18 cellular contexts compared by ENCODE assay signal in the genomic region with DNA sequence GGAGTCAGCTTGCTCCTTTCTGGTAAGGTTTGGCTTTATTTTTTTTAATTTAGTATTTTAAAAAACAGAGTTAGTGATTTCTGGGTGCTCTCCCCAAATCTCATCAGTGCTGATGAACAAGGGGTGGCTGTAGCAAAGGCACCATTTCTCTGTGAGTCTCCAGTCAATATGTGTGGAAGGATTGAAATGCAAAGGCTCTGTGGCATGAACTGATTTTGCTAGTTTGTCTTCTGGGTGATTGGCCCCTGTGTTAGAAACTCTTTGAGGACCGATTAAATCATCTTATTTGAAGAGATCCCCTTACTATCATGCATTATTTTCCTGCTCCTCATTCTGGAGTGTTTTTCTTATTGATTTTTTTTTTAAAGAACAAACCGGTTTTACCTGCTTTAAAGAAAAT. TPM values are rescaled to one million over a fixed set of nuclear protein-coding genes. Genes with fewer than 3 reads are reported as not detected.
DNase-seq lines count a peak whose midpoint lies in the region; ATAC-seq and TF ChIP-seq lines count a peak whose summit lies in the region.
"Had no signal": no experiment of that assay in that cellular context is flagged by ENCODE, and none has a peak within 500 bp of the region (broad histone marks: within the 10 kb centered on the region; RNA-seq: fewer than 3 reads in every experiment).

No MANE protein-coding gene starts in this region.

- no peak for TF ChIP-seq CTCF in lower lobe of right lung (IDR thresholded peaks at IDR 0.05)
- no peak for TF ChIP-seq CTCF in tibial artery (IDR thresholded peaks at IDR 0.05)
- TF ChIP-seq CTCF in ovary (IDR thresholded peaks at IDR 0.05), result no peak

- H3K4me1 ChIP-seq in ectodermal cell (ENCODE audit: control insufficient read depth, insufficient read depth, low read length), result peaks cover 4% of the 10 kb centered on the region
- peaks cover 8% of the 10 kb centered on the region for H3K4me1 ChIP-seq in lower lobe of right lung
- H3K4me1 ChIP-seq in tibial artery, result peaks cover 0 to 6% (median 2%) of the 10 kb centered on the region in 4 donors
- no peaks in the 10 kb centered on the region for H3K4me1 ChIP-seq in CD4-positive, alpha-beta memory T cell (ENCODE audit: insufficient read depth, low read length)
- peaks cover 1% of the 10 kb centered on the region for H3K4me1 ChIP-seq in ovary (ENCODE audit: insufficient read depth)
- H3K4me1 ChIP-seq: A549, Peyer's patch had no signal

- no peaks in the 10 kb centered on the region for H3K9me3 Mint-ChIP-seq in CD4-positive, alpha-beta memory T cell
- H3K9me3 Mint-ChIP-seq: activated naive CD4-positive, alpha-beta T cell treated with anti-CD3 and anti-CD28 coated beads, Interleukin-2, amount 50 U/mL, for 24 hours; dendritic cell treated with granulocyte-macrophage colony-stimulating factor and Interleukin-4, amounts not matched to agents 40 ng/mL and 50 ng/mL, for 4 days had no signal

- no peak for TF ChIP-seq EP300 in ovary (IDR thresholded peaks at IDR 0.05)

- no peak for ATAC-seq in lower lobe of right lung
- no peak for ATAC-seq in HG03095 (IDR thresholded peaks at IDR 0.05; ENCODE audit: unreplicated experiment)
- ATAC-seq: A549, mucosa of descending colon had no signal

- POLR2A ChIA-PET in CD4-positive, alpha-beta memory T cell (lab: Charles Lee; ENCODE audit: partially characterized antibody), result no interaction called here

- DNase-seq in NCI-H510A treated with DMSO at 0.1 percent for 48 hours (lab: John Stamatoyannopoulos, UW) (peak; percentile 2), NCI-H510A (lab: John Stamatoyannopoulos, UW) (no peak), lower lobe of right lung (no peak), tibial artery (no peak), ovary (no peak)
- DNase-seq in CD4-positive, alpha-beta memory T cell, result no peak
- DNase-seq: activated CD8-positive, alpha-beta memory T cell treated with anti-CD3 and anti-CD28 coated beads for 24 hours; head of caudate nucleus; MM.1S; mucosa of descending colon; NCI-H2227 treated with DMSO at 0.1 percent for 48 hours; Peyer's patch had no signal

- intact Hi-C loops in lower lobe of right lung (cut with DNase I), result no loop called here
- intact Hi-C loops in tibial artery (cut with DNase I; ENCODE audit: low total_unique reads), result no loop called here
- intact Hi-C loops in CD4-positive, alpha-beta memory T cell (cut with micrococcal nuclease), result no loop called here
- intact Hi-C loops in ovary (cut with DNase I), result no loop called here

- H3K4me3 ChIP-seq in ectodermal cell (ENCODE audit: insufficient read depth, low read depth, low read length), result peak overlapping the region; percentile 45
- peak overlapping the region; percentile 48 for H3K4me3 ChIP-seq in lower lobe of right lung
- H3K4me3 ChIP-seq in tibial artery, result peak overlapping the region; percentile 28 to 34
- H3K4me3 ChIP-seq in CD4-positive, alpha-beta memory T cell (ENCODE audit: low read length in 2 of 2), result no peak overlapping the region
- H3K4me3 ChIP-seq in ovary, result no peak overlapping the region
- H3K4me3 ChIP-seq: A549, mucosa of descending colon had no signal

- 67 to 73% methylated on average over 2 of the region's 2 CpGs for WGBS in ectodermal cell, 2 experiments
- WGBS in ovary, 3 donors, result 41 to 59% (median 49%) methylated on average over 2 of the region's 2 CpGs

- no peaks in the 10 kb centered on the region for H3K36me3 Mint-ChIP-seq in CD4-positive, alpha-beta memory T cell
- H3K36me3 Mint-ChIP-seq: activated naive CD4-positive, alpha-beta T cell treated with anti-CD3 and anti-CD28 coated beads, Interleukin-2, amount 50 U/mL, for 24 hours had no signal

- no peaks in the 10 kb centered on the region for H3K27me3 ChIP-seq in ectodermal cell (ENCODE audit: control insufficient read depth, insufficient read depth, low read length, poor library complexity, severe bottlenecking)
- H3K27me3 ChIP-seq in lower lobe of right lung (ENCODE audit: low read depth), result no peaks in the 10 kb centered on the region
- H3K27me3 ChIP-seq in tibial artery, result no peaks in the 10 kb centered on the region
- H3K27me3 ChIP-seq in CD4-positive, alpha-beta memory T cell (ENCODE audit: insufficient read depth, low read length), result no peaks in the 10 kb centered on the region
- no peaks in the 10 kb centered on the region for H3K27me3 ChIP-seq in ovary
- H3K27me3 ChIP-seq: Peyer's patch had no signal

- no peak overlapping the region for H3K27ac Mint-ChIP-seq in CD4-positive, alpha-beta memory T cell
- H3K27ac Mint-ChIP-seq: activated naive CD4-positive, alpha-beta T cell treated with anti-CD3 and anti-CD28 coated beads, Interleukin-2, amount 50 U/mL, for 24 hours; dendritic cell treated with granulocyte-macrophage colony-stimulating factor and Interleukin-4, amounts not matched to agents 40 ng/mL and 50 ng/mL, for 4 days had no signal

- no peaks in the 10 kb centered on the region for H3K36me3 ChIP-seq in ectodermal cell (ENCODE audit: control insufficient read depth, insufficient read depth, low read length)
- no peaks in the 10 kb centered on the region for H3K36me3 ChIP-seq in lower lobe of right lung
- H3K36me3 ChIP-seq in tibial artery, result no peaks in the 10 kb centered on the region
- H3K36me3 ChIP-seq in CD4-positive, alpha-beta memory T cell (ENCODE audit: insufficient read depth, low read length), result no peaks in the 10 kb centered on the region
- H3K36me3 ChIP-seq in ovary, result no peaks in the 10 kb centered on the region
- H3K36me3 ChIP-seq: Peyer's patch had no signal

- no peaks in the 10 kb centered on the region for H3K4me1 Mint-ChIP-seq in CD4-positive, alpha-beta memory T cell
- H3K4me1 Mint-ChIP-seq: activated naive CD4-positive, alpha-beta T cell treated with anti-CD3 and anti-CD28 coated beads, Interleukin-2, amount 50 U/mL, for 24 hours had no signal

- H3K27ac ChIP-seq in ectodermal cell (ENCODE audit: insufficient read depth, low read depth, low read length, poor library complexity, severe bottlenecking) (peak overlapping the region; percentile 57), lower lobe of right lung (peak overlapping the region; percentile 65), tibial artery (no peak overlapping the region), ovary (no peak overlapping the region)
- H3K27ac ChIP-seq in CD4-positive, alpha-beta memory T cell (ENCODE audit: low read depth, low read length), result no peak overlapping the region
- H3K27ac ChIP-seq: A549, HL-60 had no signal

- TF ChIP-seq POLR2A in ovary (IDR thresholded peaks at IDR 0.05), result no peak

- H3K9me3 ChIP-seq in ectodermal cell (ENCODE audit: control insufficient read depth, low read length) (no peaks in the 10 kb centered on the region), lower lobe of right lung (no peaks in the 10 kb centered on the region), tibial artery (no peaks in the 10 kb centered on the region), ovary (no peaks in the 10 kb centered on the region)
- no peaks in the 10 kb centered on the region for H3K9me3 ChIP-seq in CD4-positive, alpha-beta memory T cell (ENCODE audit: control insufficient read depth in 1 of 2, low read length in 2 of 2)
- H3K9me3 ChIP-seq: A549, mucosa of descending colon, Peyer's patch had no signal

- peaks cover 3 to 9% of the 10 kb centered on the region in 2 donors for H3K27me3 Mint-ChIP-seq in CD4-positive, alpha-beta memory T cell
- H3K27me3 Mint-ChIP-seq: dendritic cell treated with granulocyte-macrophage colony-stimulating factor and Interleukin-4, amounts not matched to agents 40 ng/mL and 50 ng/mL, for 4 days had no signal

- CTCF ChIA-PET in CD4-positive, alpha-beta memory T cell (lab: Charles Lee; ENCODE audit: partially characterized antibody), result no interaction called here

- no peak overlapping the region for H3K4me3 Mint-ChIP-seq in CD4-positive, alpha-beta memory T cell
- H3K4me3 Mint-ChIP-seq: activated naive CD4-positive, alpha-beta T cell treated with anti-CD3 and anti-CD28 coated beads, Interleukin-2, amount 50 U/mL, for 24 hours; dendritic cell treated with granulocyte-macrophage colony-stimulating factor and Interleukin-4, amounts not matched to agents 40 ng/mL and 50 ng/mL, for 4 days had no signal

RNA-seq across cellular contexts. Expression of a gene that starts 0.6 kb away (rescaled TPM):
- polyA plus RNA-seq in ectodermal cell (2013, experiment 1 of 4), result 31.3 TPM
- 20.5 TPM for polyA plus RNA-seq in ectodermal cell (2013, experiment 2 of 4)
- 20.0 TPM for polyA plus RNA-seq in ectodermal cell (2013, experiment 3 of 4)
- polyA plus RNA-seq in ectodermal cell (2013, experiment 4 of 4), result 19.8 TPM
- 56.3 TPM for total RNA-seq in lower lobe of right lung
- total RNA-seq in CD4-positive, alpha-beta memory T cell, result not detected
- not detected for polyA plus RNA-seq in CD4-positive, alpha-beta memory T cell
- total RNA-seq in ovary, result 10 to 100 TPM in 1 of 7 donors, 1 to 10 TPM in 6; 2.0 to 10.5 (median 4.0) TPM
- 10 to 100 TPM in 1 of 2 donors, 1 to 10 TPM in 1; 7.7 to 22.2 TPM for polyA plus RNA-seq in ovary

Comparison
In these comparisons a context has a peak if more than half of its experiments do, and no peak if none do; other contexts are left out.
1. H3K27ac ChIP-seq: peak in ectodermal cell (single experiment) and lower lobe of right lung (single experiment); none in tibial artery (0 of 2), CD4-positive, alpha-beta memory T cell (single experiment) and ovary (0 of 2).
2. H3K4me3 ChIP-seq: peak in ectodermal cell (single experiment), lower lobe of right lung (single experiment) and tibial artery (2 of 2); none in CD4-positive, alpha-beta memory T cell (0 of 2) and ovary (single experiment).